In genomic region chr13:27404680-27405079, GRCh38 we compare ENCODE assay signal across 1 cellular context.
TF ChIP-seq lines count a peak whose summit lies in the region.

No MANE protein-coding gene starts in this region.

TF ChIP-seq in HepG2, 621 proteins besides CTCF, POLR2A, EP300 and RAD21 (continued from another document):
- TF ChIP-seq ZNF687 (CRISPR knock-in tag; IDR thresholded peaks at IDR 0.05), result peak; percentile 9; the same call in 1 of the 2 replicates
- no peak for TF ChIP-seq SMARCE1 (IDR thresholded peaks at IDR 0.05; ENCODE audit: borderline replicate concordance)
- no peak for TF ChIP-seq NR3C1 (CRISPR knock-in tag; IDR thresholded peaks at IDR 0.05)
TF ChIP-seq in HepG2: peak in this region for 9.
